Comparison of ENCODE assay signal across 8 cellular contexts in the genomic region with DNA sequence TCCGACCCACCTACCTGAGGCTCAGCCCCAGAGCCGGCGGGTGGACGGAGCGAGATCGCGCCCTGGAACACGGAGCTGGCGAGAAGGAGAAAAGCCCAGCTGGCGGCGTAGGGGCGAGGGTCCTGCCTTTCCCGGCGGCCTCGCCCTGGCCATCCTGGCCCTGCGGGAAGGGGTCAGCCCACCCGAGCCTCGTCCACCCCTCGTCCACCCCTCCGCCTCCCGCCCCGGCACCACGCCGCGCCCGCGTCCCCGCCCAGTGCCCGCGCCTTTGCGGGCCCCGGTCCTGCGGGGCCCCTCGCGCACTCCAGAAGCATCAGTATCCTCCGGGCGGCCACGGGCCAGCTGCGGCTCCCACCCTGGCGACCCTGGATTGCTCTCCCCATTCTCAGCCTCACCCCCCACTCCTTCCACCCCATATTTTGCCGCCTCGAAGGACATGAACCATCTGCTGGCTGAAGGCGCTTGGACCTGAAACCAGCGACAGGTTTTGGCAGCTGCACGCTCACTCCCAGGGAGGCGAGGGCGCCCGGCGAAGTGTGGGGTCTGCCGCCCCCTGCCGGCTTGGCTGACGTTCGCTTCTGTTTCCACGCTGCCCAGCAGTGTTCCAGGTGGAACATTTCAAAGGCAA.
A peak's percentile ranks its signal among the peaks of the same experiment; 100 is the strongest.
DNase-seq lines count a peak whose midpoint lies in the region; ATAC-seq, FAIRE-seq and TF ChIP-seq lines count a peak whose summit lies in the region.

No MANE protein-coding gene starts in this region.

- peaks cover 13% of the 10 kb centered on the region for H3K27me3 ChIP-seq in HUES48 (ENCODE audit: control insufficient read depth, insufficient read depth, low read length)
- no peaks in the 10 kb centered on the region for H3K27me3 ChIP-seq in GM12878 (replicated peaks in 1 of 2; ENCODE audit: control insufficient read depth in 2 of 2, insufficient read depth in 2 of 2, low read length in 1 of 2)
- peaks cover 9% of the 10 kb centered on the region for H3K27me3 ChIP-seq in iPS-18a (ENCODE audit: control insufficient read depth, insufficient read depth, low read length)
- H3K27me3 ChIP-seq in sigmoid colon, result no peaks in the 10 kb centered on the region

- peak; percentile 50; the same call in 1 of the 2 replicates for TF ChIP-seq POLR2A in GM12878 (IDR thresholded peaks at IDR 0.05; ENCODE audit: low read depth, low read length)
- no peak for TF ChIP-seq POLR2A in sigmoid colon (IDR thresholded peaks at IDR 0.05)

- no peaks in the 10 kb centered on the region for H3K9me3 ChIP-seq in HUES48 (ENCODE audit: control insufficient read depth, insufficient read depth, low read length)
- no peaks in the 10 kb centered on the region for H3K9me3 ChIP-seq in GM12878 (replicated peaks; ENCODE audit: control insufficient read depth, insufficient read depth, low read length)
- no peaks in the 10 kb centered on the region for H3K9me3 ChIP-seq in iPS-18a (ENCODE audit: control insufficient read depth, low read depth, low read length)
- no peaks in the 10 kb centered on the region for H3K9me3 ChIP-seq in sigmoid colon

- H2AFZ ChIP-seq in GM12878 (ENCODE audit: control insufficient read depth, low read depth, low read length), result peak overlapping the region; percentile 84

- RAD21 ChIA-PET in GM12878 (lab: Charles Lee; ENCODE audit: unreplicated experiment), result no interaction called here

- peak; percentile 47 for FAIRE-seq in GM12878 (lab: Jason Lieb, UNC)

- POLR2A ChIA-PET in GM12878 (lab: Charles Lee), result no interaction called here

- ATAC-seq in GM21447 (IDR thresholded peaks at IDR 0.05; ENCODE audit: unreplicated experiment) (peak; percentile 94), GM12878 (peak; percentile 99)

- H3K4me2 ChIP-seq in GM12878 (ENCODE audit: control insufficient read depth, insufficient read depth), result peak overlapping the region; percentile 92

- H3K4me3 ChIP-seq in HUES48 (ENCODE audit: low read depth, low read length) (peak overlapping the region; percentile 74), GM12878 (peak overlapping the region; percentile 62), iPS-18a (ENCODE audit: low read length) (peak overlapping the region; percentile 72), sigmoid colon (peak overlapping the region; percentile 30 to 57 (median 53))

- H3K79me2 ChIP-seq in GM12878 (ENCODE audit: control insufficient read depth, insufficient read depth, low read length), result no peaks in the 10 kb centered on the region

- BruUV-seq in GM12878 (replicated peaks; lab: Mats Ljungman, UMichigan), result no TSS peak

- H4K20me1 ChIP-seq in GM12878 (ENCODE audit: control insufficient read depth, insufficient read depth), result no peaks in the 10 kb centered on the region

- H3K27ac ChIP-seq in HUES48 (ENCODE audit: low read depth, low read length), result no peak overlapping the region
- peak overlapping the region; percentile 61 for H3K27ac ChIP-seq in GM12878 (ENCODE audit: control insufficient read depth, insufficient read depth)
- no peak overlapping the region for H3K27ac ChIP-seq in iPS-18a (ENCODE audit: low read length)
- peak overlapping the region in 1 of 4 donors; percentile 41 for H3K27ac ChIP-seq in sigmoid colon

- H3K4me1 ChIP-seq in HUES48 (ENCODE audit: control insufficient read depth, insufficient read depth, low read length) (0 out of 2 replicates have a peak, but pooled peaks cover 6% of the 10 kb centered on the region), GM12878 (ENCODE audit: control insufficient read depth, insufficient read depth, low read length) (peaks cover 5% of the 10 kb centered on the region), iPS-18a (ENCODE audit: control insufficient read depth, low read depth, low read length) (peaks cover 3% of the 10 kb centered on the region), sigmoid colon (peaks cover 0 to 13% (median 8%) of the 10 kb centered on the region in 4 donors)

- intact Hi-C loops in GM12878 (cut with micrococcal nuclease; ENCODE audit: unreplicated experiment) (loop anchor here (1.0 to 5.0 kb wide), 3 partner anchors 16 to 245 kb away; no protein-coding TSS in a partner anchor), sigmoid colon (cut with DNase I) (loop anchor here (2.0 to 5.0 kb wide), 2 partner anchors 34 to 250 kb away; no protein-coding TSS in a partner anchor)

- TF ChIP-seq CTCF in GM12878 (IDR thresholded peaks at IDR 0.05 in 2 of 3, conservative IDR thresholded peaks at IDR 0.05 in 1 of 3; ENCODE audit: control insufficient read depth in 2 of 3, extremely low read depth in 1 of 3, insufficient read depth in 1 of 3, low read depth in 3 of 3, low read length in 3 of 3) (peak; percentile 74 to 94 (median 86)), sigmoid colon (IDR thresholded peaks at IDR 0.05) (peak in 3 of 4 experiments; percentile 46 to 84 (median 59))

- TF ChIP-seq EP300 in GM12878 (IDR thresholded peaks at IDR 0.05; ENCODE audit: borderline replicate concordance in 1 of 2, control insufficient read depth in 1 of 2, low read depth in 2 of 2, low read length in 2 of 2), result no peak
- no peak for TF ChIP-seq EP300 in sigmoid colon (IDR thresholded peaks at IDR 0.05)

- H3K9ac ChIP-seq in HUES48 (ENCODE audit: low read depth, low read length) (no peak overlapping the region), GM12878 (ENCODE audit: control insufficient read depth, insufficient read depth, low read length) (peak overlapping the region; percentile 66), iPS-18a (ENCODE audit: low read length) (peak overlapping the region; percentile 20)

- CTCF ChIA-PET in GM12878 (lab: Yijun Ruan, JAX), result interaction anchor here (0.5 to 1.4 kb wide), 4 partner anchors 8 to 33 kb away, joined by 3 read pairs; no protein-coding TSS in a partner anchor

- in situ Hi-C loops in Caki2 (cut with HindIII; ENCODE audit: low pct_unique_long_range_greater_than_20kb, low sequenced_read_pairs), result no loop called here
- in situ Hi-C loops in GM12878 (cut with MboI), result no loop called here

- peak; percentile 38 for DNase-seq in Caki2 (ENCODE audit: low read depth)
- DNase-seq in T-helper 1 cell, result peak in 3 of 5 donors; percentile 16 to 36 (median 18)
- no peak for DNase-seq in GM12878 (ENCODE audit: low read depth, low spot score)
- DNase-seq in sigmoid colon, result peak; percentile 87
- DNase-seq in NCI-H1694 (lab: John Stamatoyannopoulos, UW), result no peak

- TF ChIP-seq RAD21 in GM12878 (IDR thresholded peaks at IDR 0.05; ENCODE audit: insufficient read depth, low read depth, low read length), result peak; percentile 82

- H3K36me3 ChIP-seq in HUES48 (ENCODE audit: control insufficient read depth, insufficient read depth, low read length) (no peaks in the 10 kb centered on the region), GM12878 (ENCODE audit: control insufficient read depth in 2 of 2, insufficient read depth in 2 of 2, low read length in 1 of 2) (no peaks in the 10 kb centered on the region), iPS-18a (ENCODE audit: control insufficient read depth, low read depth, low read length) (no peaks in the 10 kb centered on the region), sigmoid colon (no peaks in the 10 kb centered on the region)

- SMC1A ChIA-PET in GM12878 (lab: Charles Lee; ENCODE audit: uncharacterized antibody, unreplicated experiment), result interaction anchor here (0.5 kb wide), 1 partner anchor 110 kb away, joined by 5 read pairs; no protein-coding TSS in a partner anchor

- 2% methylated on average over 42 of the region's 54 CpGs for WGBS in GM12878 (ENCODE audit: insufficient coverage, insufficient replicate concordance, low lambda C conversion rate, missing lambda C conversion rate)
- 3 to 10% methylated on average over 54 of the region's 54 CpGs for WGBS in sigmoid colon, 2 donors

TF ChIP-seq in GM12878, 131 proteins besides CTCF, POLR2A, EP300 and RAD21 (continues in another document):
- TF ChIP-seq EED (IDR thresholded peaks at IDR 0.05; ENCODE audit: low read depth) (peak; percentile 33; the same call in 1 of the 2 replicates), SMC3 (IDR thresholded peaks at IDR 0.05; ENCODE audit: borderline replicate concordance, low read length) (peak; percentile 71), CREB1 (IDR thresholded peaks at IDR 0.05; ENCODE audit: low read depth) (peak; percentile 64; the same call in 1 of the 2 replicates), TCF3 (IDR thresholded peaks at IDR 0.05; ENCODE audit: borderline replicate concordance, insufficient read depth, low read depth, low read length) (peak; percentile 98)
- TF ChIP-seq, protein P1, sequence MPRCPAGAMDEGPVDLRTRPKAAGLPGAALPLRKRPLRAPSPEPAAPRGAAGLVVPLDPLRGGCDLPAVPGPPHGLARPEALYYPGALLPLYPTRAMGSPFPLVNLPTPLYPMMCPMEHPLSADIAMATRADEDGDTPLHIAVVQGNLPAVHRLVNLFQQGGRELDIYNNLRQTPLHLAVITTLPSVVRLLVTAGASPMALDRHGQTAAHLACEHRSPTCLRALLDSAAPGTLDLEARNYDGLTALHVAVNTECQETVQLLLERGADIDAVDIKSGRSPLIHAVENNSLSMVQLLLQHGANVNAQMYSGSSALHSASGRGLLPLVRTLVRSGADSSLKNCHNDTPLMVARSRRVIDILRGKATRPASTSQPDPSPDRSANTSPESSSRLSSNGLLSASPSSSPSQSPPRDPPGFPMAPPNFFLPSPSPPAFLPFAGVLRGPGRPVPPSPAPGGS (IDR thresholded peaks at IDR 0.05; ENCODE audit: borderline replicate concordance, insufficient read depth, low read depth, low read length, poor library complexity, severe bottlenecking), result no peak
- TF ChIP-seq, protein P2, sequence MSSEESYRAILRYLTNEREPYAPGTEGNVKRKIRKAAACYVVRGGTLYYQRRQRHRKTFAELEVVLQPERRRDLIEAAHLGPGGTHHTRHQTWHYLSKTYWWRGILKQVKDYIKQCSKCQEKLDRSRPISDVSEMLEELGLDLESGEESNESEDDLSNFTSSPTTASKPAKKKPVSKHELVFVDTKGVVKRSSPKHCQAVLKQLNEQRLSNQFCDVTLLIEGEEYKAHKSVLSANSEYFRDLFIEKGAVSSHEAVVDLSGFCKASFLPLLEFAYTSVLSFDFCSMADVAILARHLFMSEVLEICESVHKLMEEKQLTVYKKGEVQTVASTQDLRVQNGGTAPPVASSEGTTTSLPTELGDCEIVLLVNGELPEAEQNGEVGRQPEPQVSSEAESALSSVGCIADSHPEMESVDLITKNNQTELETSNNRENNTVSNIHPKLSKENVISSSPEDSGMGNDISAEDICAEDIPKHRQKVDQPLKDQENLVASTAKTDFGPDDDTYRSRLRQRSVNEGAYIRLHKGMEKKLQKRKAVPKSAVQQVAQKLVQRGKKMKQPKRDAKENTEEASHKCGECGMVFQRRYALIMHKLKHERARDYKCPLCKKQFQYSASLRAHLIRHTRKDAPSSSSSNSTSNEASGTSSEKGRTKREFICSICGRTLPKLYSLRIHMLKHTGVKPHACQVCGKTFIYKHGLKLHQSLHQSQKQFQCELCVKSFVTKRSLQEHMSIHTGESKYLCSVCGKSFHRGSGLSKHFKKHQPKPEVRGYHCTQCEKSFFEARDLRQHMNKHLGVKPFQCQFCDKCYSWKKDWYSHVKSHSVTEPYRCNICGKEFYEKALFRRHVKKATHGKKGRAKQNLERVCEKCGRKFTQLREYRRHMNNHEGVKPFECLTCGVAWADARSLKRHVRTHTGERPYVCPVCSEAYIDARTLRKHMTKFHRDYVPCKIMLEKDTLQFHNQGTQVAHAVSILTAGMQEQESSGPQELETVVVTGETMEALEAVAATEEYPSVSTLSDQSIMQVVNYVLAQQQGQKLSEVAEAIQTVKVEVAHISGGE (CRISPR knock-in tag; IDR thresholded peaks at IDR 0.05), result no peak

Comparison
In these comparisons a context has a peak if more than half of its experiments do, and no peak if none do; other contexts are left out.
1. DNase-seq: peak in Caki2 (single experiment), T-helper 1 cell (3 of 5) and sigmoid colon (single experiment); none in GM12878 (single experiment) and NCI-H1694 (single experiment).
2. Peak in every context shown above with its lines, with median percentiles within 50 percentile points of each other: H3K4me3 ChIP-seq.